Comparison of ENCODE assay signal across 1 cellular context in the genomic region with DNA sequence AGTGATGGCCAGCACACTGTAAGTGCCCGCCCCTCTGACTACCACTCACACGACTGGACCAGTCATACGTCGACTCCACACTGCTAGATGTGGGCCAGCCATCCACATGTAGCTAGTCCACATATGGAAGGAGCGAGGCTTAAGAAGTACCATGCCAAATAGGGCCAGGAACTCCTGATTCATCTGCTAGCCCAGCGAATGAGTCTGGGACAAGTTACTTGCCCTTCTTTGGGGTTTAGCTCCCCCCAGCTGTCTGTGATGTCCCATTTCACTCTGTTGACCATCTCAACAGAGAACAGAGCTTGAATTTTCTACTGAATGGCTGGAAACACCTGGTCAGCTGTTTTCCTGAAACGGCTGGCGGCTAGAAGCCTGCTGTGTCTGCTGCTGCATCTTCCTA.
TF ChIP-seq lines count a peak whose summit lies in the region.

No MANE protein-coding gene starts in this region.

TF ChIP-seq in SK-N-SH treated with all-trans-retinoic acid at 6 μM for 48 hours, 23 proteins besides CTCF, POLR2A, EP300 and RAD21:
- TF ChIP-seq, protein P1, sequence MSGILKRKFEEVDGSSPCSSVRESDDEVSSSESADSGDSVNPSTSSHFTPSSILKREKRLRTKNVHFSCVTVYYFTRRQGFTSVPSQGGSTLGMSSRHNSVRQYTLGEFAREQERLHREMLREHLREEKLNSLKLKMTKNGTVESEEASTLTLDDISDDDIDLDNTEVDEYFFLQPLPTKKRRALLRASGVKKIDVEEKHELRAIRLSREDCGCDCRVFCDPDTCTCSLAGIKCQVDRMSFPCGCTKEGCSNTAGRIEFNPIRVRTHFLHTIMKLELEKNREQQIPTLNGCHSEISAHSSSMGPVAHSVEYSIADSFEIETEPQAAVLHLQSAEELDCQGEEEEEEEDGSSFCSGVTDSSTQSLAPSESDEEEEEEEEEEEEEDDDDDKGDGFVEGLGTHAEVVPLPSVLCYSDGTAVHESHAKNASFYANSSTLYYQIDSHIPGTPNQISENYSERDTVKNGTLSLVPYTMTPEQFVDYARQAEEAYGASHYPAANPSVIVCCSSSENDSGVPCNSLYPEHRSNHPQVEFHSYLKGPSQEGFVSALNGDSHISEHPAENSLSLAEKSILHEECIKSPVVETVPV (CRISPR knock-in tag; IDR thresholded peaks at IDR 0.05), result no peak
- TF ChIP-seq SNAI2 (CRISPR knock-in tag; IDR thresholded peaks at IDR 0.05), result no peak
- TF ChIP-seq RARB (CRISPR knock-in tag; IDR thresholded peaks at IDR 0.05), result no peak
- TF ChIP-seq, protein P2, sequence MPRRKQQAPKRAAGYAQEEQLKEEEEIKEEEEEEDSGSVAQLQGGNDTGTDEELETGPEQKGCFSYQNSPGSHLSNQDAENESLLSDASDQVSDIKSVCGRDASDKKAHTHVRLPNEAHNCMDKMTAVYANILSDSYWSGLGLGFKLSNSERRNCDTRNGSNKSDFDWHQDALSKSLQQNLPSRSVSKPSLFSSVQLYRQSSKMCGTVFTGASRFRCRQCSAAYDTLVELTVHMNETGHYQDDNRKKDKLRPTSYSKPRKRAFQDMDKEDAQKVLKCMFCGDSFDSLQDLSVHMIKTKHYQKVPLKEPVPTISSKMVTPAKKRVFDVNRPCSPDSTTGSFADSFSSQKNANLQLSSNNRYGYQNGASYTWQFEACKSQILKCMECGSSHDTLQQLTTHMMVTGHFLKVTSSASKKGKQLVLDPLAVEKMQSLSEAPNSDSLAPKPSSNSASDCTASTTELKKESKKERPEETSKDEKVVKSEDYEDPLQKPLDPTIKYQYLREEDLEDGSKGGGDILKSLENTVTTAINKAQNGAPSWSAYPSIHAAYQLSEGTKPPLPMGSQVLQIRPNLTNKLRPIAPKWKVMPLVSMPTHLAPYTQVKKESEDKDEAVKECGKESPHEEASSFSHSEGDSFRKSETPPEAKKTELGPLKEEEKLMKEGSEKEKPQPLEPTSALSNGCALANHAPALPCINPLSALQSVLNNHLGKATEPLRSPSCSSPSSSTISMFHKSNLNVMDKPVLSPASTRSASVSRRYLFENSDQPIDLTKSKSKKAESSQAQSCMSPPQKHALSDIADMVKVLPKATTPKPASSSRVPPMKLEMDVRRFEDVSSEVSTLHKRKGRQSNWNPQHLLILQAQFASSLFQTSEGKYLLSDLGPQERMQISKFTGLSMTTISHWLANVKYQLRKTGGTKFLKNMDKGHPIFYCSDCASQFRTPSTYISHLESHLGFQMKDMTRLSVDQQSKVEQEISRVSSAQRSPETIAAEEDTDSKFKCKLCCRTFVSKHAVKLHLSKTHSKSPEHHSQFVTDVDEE (CRISPR knock-in tag; IDR thresholded peaks at IDR 0.05), result no peak
- no peak for TF ChIP-seq ZC3H10 (CRISPR knock-in tag; IDR thresholded peaks at IDR 0.05)
- no peak for TF ChIP-seq PPARA (CRISPR knock-in tag; IDR thresholded peaks at IDR 0.05; ENCODE audit: borderline replicate concordance)
- TF ChIP-seq TCF4 (CRISPR knock-in tag; IDR thresholded peaks at IDR 0.05; ENCODE audit: borderline replicate concordance), result no peak
- no peak for TF ChIP-seq ZNF565 (CRISPR knock-in tag; conservative IDR thresholded peaks at IDR 0.05; ENCODE audit: low read depth)
- no peak for TF ChIP-seq ZFP3 (CRISPR knock-in tag; IDR thresholded peaks at IDR 0.05)
- TF ChIP-seq BACH2 (CRISPR knock-in tag; IDR thresholded peaks at IDR 0.05; ENCODE audit: borderline replicate concordance), result no peak
- TF ChIP-seq GLIS3 (CRISPR knock-in tag; IDR thresholded peaks at IDR 0.05), result no peak
- no peak for TF ChIP-seq OSR1 (CRISPR knock-in tag; IDR thresholded peaks at IDR 0.05)
